8 cellular contexts compared by ENCODE assay signal in the genomic region with DNA sequence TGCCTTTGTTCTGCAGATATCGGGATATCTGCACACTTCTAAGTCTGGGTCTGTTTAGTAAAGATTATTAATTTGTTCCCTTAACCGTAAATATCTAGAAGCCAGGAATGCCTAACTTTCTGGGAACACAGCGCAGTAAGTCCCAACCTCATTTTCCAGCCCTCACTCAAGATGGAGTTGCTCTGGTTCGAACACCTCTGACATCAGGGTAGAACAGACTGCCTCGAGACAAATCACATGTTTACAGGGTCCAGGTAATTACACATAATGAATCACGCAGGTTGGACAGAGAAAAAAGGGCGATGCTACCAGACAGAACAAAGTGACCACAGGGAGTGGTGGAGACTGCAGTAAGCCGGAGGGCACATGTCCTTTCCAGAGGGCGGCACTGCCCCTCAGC.
"Had no signal": no experiment of that assay in that cellular context is flagged by ENCODE, and none has a peak within 500 bp of the region (broad histone marks: within the 10 kb centered on the region; RNA-seq: fewer than 3 reads in every experiment).

No MANE protein-coding gene starts in this region.

- ATAC-seq: HCT116, HepG2 had no signal

- H3K4me1 Mint-ChIP-seq: IgD-negative memory B cell had no signal

- H3K27ac Mint-ChIP-seq: HFFc6, IgD-negative memory B cell had no signal

- H3K27ac ChIP-seq: HL-60 had no signal

- DNase-seq: GOT3, HFFc6, KG1 had no signal

- H3K4me1 ChIP-seq: HAP-1 had no signal

- H3K36me3 ChIP-seq: HAP-1 had no signal

- H3K9me3 ChIP-seq: HAP-1 had no signal

- H3K4me3 ChIP-seq: HAP-1 had no signal

- H3K4me3 Mint-ChIP-seq: HFFc6, IgD-negative memory B cell had no signal

- H3K36me3 Mint-ChIP-seq: IgD-negative memory B cell had no signal
